Comparison of ENCODE assay signal across 8 cellular contexts in genomic region chr4:112636688-112637551, GRCh38. TPM values are rescaled to one million over a fixed set of nuclear protein-coding genes. Genes with fewer than 3 reads are reported as not detected.
DNase-seq lines count a peak whose midpoint lies in the region; ATAC-seq and TF ChIP-seq lines count a peak whose summit lies in the region.

Gene LARP7 (plus strand): TSS chr4:112637143. CDS start chr4:112644670, 7,527 bp downstream.
Gene ZGRF1 (minus strand): TSS chr4:112636909. CDS start chr4:112633176, 3,733 bp downstream.

- peaks cover 88% of the 10 kb centered on the region for H3K79me2 ChIP-seq in GM23338 (replicated peaks; ENCODE audit: insufficient read depth)

- H3K27ac ChIP-seq in GM23338 (ENCODE audit: low read depth): peak within 1 kb of the TSS; percentile 94

- H3K4me1 Mint-ChIP-seq in GM23338 (peaks cover 33% of the 10 kb centered on the region), natural killer cell (peaks cover 14 to 15% of the 10 kb centered on the region in 2 donors)
- peaks cover 18% of the 10 kb centered on the region for H3K4me1 Mint-ChIP-seq in activated T-helper 17 cell treated with anti-CD3 and anti-CD28 coated beads, Interleukin-2, amount 50 U/mL, for 72 hours

- H2AFZ ChIP-seq in GM23338: no peak within 1 kb of the TSS

- H3K4me3 ChIP-seq in GM23338: peak within 1 kb of the TSS; percentile 58

- H3K4me2 ChIP-seq in GM23338: peak within 1 kb of the TSS; percentile 83

- H3K27me3 ChIP-seq in GM23338 (ENCODE audit: insufficient read depth): no peaks in the 10 kb centered on the region

- TF ChIP-seq CTCF in GM23338 (conservative IDR thresholded peaks at IDR 0.05; ENCODE audit: low read depth in 2 of 2) (peak; percentile 58 to 63), LNCAP (IDR thresholded peaks at IDR 0.05) (peak; percentile 66), natural killer cell (IDR thresholded peaks at IDR 0.05) (peak; percentile 72)

- ATAC-seq in GM23338: peak; percentile 90
- ATAC-seq in activated T-helper 17 cell treated with anti-CD3 and anti-CD28 coated beads, Interleukin-2, amount 50 U/mL, for 72 hours (replicated peaks): peak; percentile 96
- ATAC-seq in natural killer cell: peak; percentile 87 to 94 (median 87)

- H3K4me1 ChIP-seq in GM23338 (ENCODE audit: insufficient read depth): peaks cover 27% of the 10 kb centered on the region

- intact Hi-C loops in natural killer cell (cut with micrococcal nuclease): loop anchor here (1.0 to 2.0 kb wide), 2 partner anchors 406 to 492 kb away; partner anchors contain the start of genes AP1AR and FAM241A

- H3K9me3 Mint-ChIP-seq in GM23338 (no peaks in the 10 kb centered on the region), natural killer cell (no peaks in the 10 kb centered on the region)
- no peaks in the 10 kb centered on the region for H3K9me3 Mint-ChIP-seq in activated T-helper 17 cell treated with anti-CD3 and anti-CD28 coated beads, Interleukin-2, amount 50 U/mL, for 72 hours

- H3K27ac Mint-ChIP-seq in GM23338: no peak within 1 kb of the TSS; the same call in 1 of the 2 replicates
- H3K27ac Mint-ChIP-seq in activated T-helper 17 cell treated with anti-CD3 and anti-CD28 coated beads, Interleukin-2, amount 50 U/mL, for 72 hours: no peak within 1 kb of the TSS
- H3K27ac Mint-ChIP-seq in natural killer cell: no peak within 1 kb of the TSS

- H4K20me1 ChIP-seq in GM23338 (replicated peaks; ENCODE audit: insufficient read depth): no peaks in the 10 kb centered on the region

- H3F3A ChIP-seq in GM23338 (replicated peaks; ENCODE audit: low read depth): no peaks in the 10 kb centered on the region

- H3K4me3 Mint-ChIP-seq in GM23338: no peak within 1 kb of the TSS
- H3K4me3 Mint-ChIP-seq in activated T-helper 17 cell treated with anti-CD3 and anti-CD28 coated beads, Interleukin-2, amount 50 U/mL, for 72 hours: no peak within 1 kb of the TSS
- no peak within 1 kb of the TSS for H3K4me3 Mint-ChIP-seq in natural killer cell

- DNase-seq in EL: peak; percentile 99
- DNase-seq in GM23338 (ENCODE audit: low spot score): peak; percentile 100
- peak; percentile 96 for DNase-seq in RPMI8226
- DNase-seq in fibroblast of peridontal ligament (ENCODE audit: extremely low read depth): peak; percentile 100
- DNase-seq in natural killer cell: peak; percentile 95
- peak; percentile 98 for DNase-seq in stimulated activated naive CD4-positive, alpha-beta T cell treated with Interleukin-2 at 50 U/mL for 16 hours (lab: John Stamatoyannopoulos, UW)

- H3K9me2 ChIP-seq in GM23338 (ENCODE audit: insufficient read depth): no peaks in the 10 kb centered on the region

- no peaks in the 10 kb centered on the region; the same call in 1 of the 2 replicates for H3K36me3 ChIP-seq in GM23338 (ENCODE audit: insufficient read depth)

- H3K36me3 Mint-ChIP-seq in GM23338 (ENCODE audit: low read depth) (peaks cover 14% of the 10 kb centered on the region), natural killer cell (no peaks in the 10 kb centered on the region)
- peaks cover 34% of the 10 kb centered on the region for H3K36me3 Mint-ChIP-seq in activated T-helper 17 cell treated with anti-CD3 and anti-CD28 coated beads, Interleukin-2, amount 50 U/mL, for 72 hours (ENCODE audit: low read depth)

- H3K27me3 Mint-ChIP-seq in GM23338 (ENCODE audit: insufficient read depth, low read depth, poor library complexity) (peaks cover 3% of the 10 kb centered on the region), natural killer cell (ENCODE audit: low read depth in 2 of 2) (no peaks in the 10 kb centered on the region)
- no peaks in the 10 kb centered on the region for H3K27me3 Mint-ChIP-seq in activated T-helper 17 cell treated with anti-CD3 and anti-CD28 coated beads, Interleukin-2, amount 50 U/mL, for 72 hours

TF ChIP-seq in GM23338, 12 proteins besides CTCF, POLR2A, EP300 and RAD21:
- TF ChIP-seq ETS1 (IDR thresholded peaks at IDR 0.05) (peak; percentile 59; the same call in 1 of the 2 replicates), POLR2AphosphoS5 (IDR thresholded peaks at IDR 0.05; ENCODE audit: low read depth) (peak; percentile 34), ZNF114 (CRISPR knock-in tag; IDR thresholded peaks at IDR 0.05) (no peak), ZNF462 (CRISPR knock-in tag; IDR thresholded peaks at IDR 0.05) (no peak), CREB1 (CRISPR knock-in tag; IDR thresholded peaks at IDR 0.05; ENCODE audit: low read depth) (peak; percentile 99), JUNB (IDR thresholded peaks at IDR 0.05; ENCODE audit: unreplicated experiment) (no peak), NANOG (IDR thresholded peaks at IDR 0.05; ENCODE audit: borderline replicate concordance) (no peak), EZH2phosphoT487 (IDR thresholded peaks at IDR 0.05; ENCODE audit: unreplicated experiment) (no peak)

RNA-seq across cellular contexts. Expression of gene LARP7, which starts in this region (rescaled TPM):
- total RNA-seq in GM23338 (2014; rRNA removed; shearing (Covaris generic)): 25.8 and 26.6 TPM in 2 replicates
- 133 and 157 TPM in 2 replicates for polyA plus RNA-seq in GM23338 (2016; fragmentation: Nextera tagmentation; extraction: Ambion mirVana)
- 10 to 100 TPM; 45.2 to 54.7 TPM for total RNA-seq in activated T-helper 17 cell treated with anti-CD3 and anti-CD28 coated beads, Interleukin-2, amount 50 U/mL, for 72 hours
- total RNA-seq in natural killer cell: 10 to 100 TPM; 45.7 to 55.4 (median 48.4) TPM

RNA-seq across cellular contexts. Expression of gene ZGRF1, which starts in this region (rescaled TPM):
- total RNA-seq in GM23338 (2014; rRNA removed; shearing (Covaris generic)): 37.6 and 62.6 TPM in 2 replicates
- 28.9 and 41.7 TPM in 2 replicates for polyA plus RNA-seq in GM23338 (2016; fragmentation: Nextera tagmentation; extraction: Ambion mirVana)
- total RNA-seq in activated T-helper 17 cell treated with anti-CD3 and anti-CD28 coated beads, Interleukin-2, amount 50 U/mL, for 72 hours: 10 to 100 TPM; 40.4 to 41.9 TPM
- 10 to 100 TPM; 13.0 to 25.9 (median 20.0) TPM for total RNA-seq in natural killer cell

Comparison
In these comparisons a context has a peak if more than half of its experiments do, and no peak if none do; other contexts are left out.
1. Peak in every context shown above with its lines: DNase-seq, ATAC-seq, H3K4me3 ChIP-seq and H3K27ac ChIP-seq.